ENCODE assay signal across 1 cellular context in genomic region chr1:214523124-214523824, GRCh38.
TF ChIP-seq lines count a peak whose summit lies in the region.

No MANE protein-coding gene starts in this region.

TF ChIP-seq in HepG2, 621 proteins besides CTCF, POLR2A, EP300 and RAD21 (continues in another document):
- TF ChIP-seq ZBTB39 (CRISPR knock-in tag; IDR thresholded peaks at IDR 0.05) (0 out of 2 replicates have a peak, but pooled peaks have one; percentile 49), HMG20A (CRISPR knock-in tag; IDR thresholded peaks at IDR 0.05; ENCODE audit: borderline replicate concordance) (peak; percentile 83; the same call in 1 of the 2 replicates), SRF (IDR thresholded peaks at IDR 0.05; ENCODE audit: low read depth, low read length) (0 out of 2 replicates have a peak, but pooled peaks have one; percentile 20), ZSCAN21 (CRISPR knock-in tag; IDR thresholded peaks at IDR 0.05; ENCODE audit: borderline replicate concordance) (no peak), TFDP1 (CRISPR knock-in tag; IDR thresholded peaks at IDR 0.05; ENCODE audit: borderline replicate concordance) (no peak), NR2F6 (IDR thresholded peaks at IDR 0.05) (peak; percentile 94), NR2F6 (CRISPR knock-in tag; IDR thresholded peaks at IDR 0.05) (peak; percentile 84), HDAC2 (CRISPR knock-in tag; IDR thresholded peaks at IDR 0.05) (peak; percentile 71), SAP130 (CRISPR knock-in tag; IDR thresholded peaks at IDR 0.05; ENCODE audit: low read depth) (peak; percentile 53), PAX8 (CRISPR knock-in tag; IDR thresholded peaks at IDR 0.05; ENCODE audit: borderline replicate concordance) (no peak), HDAC1 (CRISPR knock-in tag; IDR thresholded peaks at IDR 0.05) (0 out of 2 replicates have a peak, but pooled peaks have one; percentile 42), ZNF713 (CRISPR knock-in tag; IDR thresholded peaks at IDR 0.05) (no peak), PRPF4 (IDR thresholded peaks at IDR 0.05; ENCODE audit: low read depth, low read length, poor library complexity, severe bottlenecking) (no peak), KDM5A (IDR thresholded peaks at IDR 0.05; ENCODE audit: borderline replicate concordance, low read length) (no peak), BRCA1 (CRISPR knock-in tag; IDR thresholded peaks at IDR 0.05) (no peak), NCOA2 (CRISPR knock-in tag; IDR thresholded peaks at IDR 0.05) (peak; percentile 41; the same call in 1 of the 2 replicates), AKAP8 (CRISPR knock-in tag; IDR thresholded peaks at IDR 0.05) (no peak), DDIT3 (CRISPR knock-in tag; IDR thresholded peaks at IDR 0.05) (no peak), PRDM10 (CRISPR knock-in tag; IDR thresholded peaks at IDR 0.05; ENCODE audit: low read depth) (0 out of 2 replicates have a peak, but pooled peaks have one; percentile 49), ETV5 (CRISPR knock-in tag; IDR thresholded peaks at IDR 0.05; ENCODE audit: borderline replicate concordance) (peak; percentile 90), POGK (CRISPR knock-in tag; conservative IDR thresholded peaks at IDR 0.05) (no peak), RARG (CRISPR knock-in tag; IDR thresholded peaks at IDR 0.05; ENCODE audit: low read depth) (no peak), ZNF746 (CRISPR knock-in tag; IDR thresholded peaks at IDR 0.05) (no peak), ARID5B (CRISPR knock-in tag; IDR thresholded peaks at IDR 0.05) (peak; percentile 81), ZFP1 (CRISPR knock-in tag; IDR thresholded peaks at IDR 0.05) (no peak), ZNF609 (CRISPR knock-in tag; IDR thresholded peaks at IDR 0.05; ENCODE audit: borderline replicate concordance) (peak; percentile 98), ZBTB42 (CRISPR knock-in tag; IDR thresholded peaks at IDR 0.05) (no peak), FOXP4 (CRISPR knock-in tag; IDR thresholded peaks at IDR 0.05) (peak; percentile 35; the same call in 1 of the 2 replicates), MED8 (CRISPR knock-in tag; IDR thresholded peaks at IDR 0.05; ENCODE audit: insufficient replicate concordance) (no peak), ZNF780A (CRISPR knock-in tag; IDR thresholded peaks at IDR 0.05) (no peak), ZBTB37 (CRISPR knock-in tag; IDR thresholded peaks at IDR 0.05) (0 out of 2 replicates have a peak, but pooled peaks have one; percentile 14), GATAD2A (CRISPR knock-in tag; IDR thresholded peaks at IDR 0.05) (peak; percentile 88), ZNF678 (CRISPR knock-in tag; IDR thresholded peaks at IDR 0.05) (no peak)
